Comparison of ENCODE assay signal across 1 cellular context in genomic region chr16:11670171-11671131, GRCh38.
A peak's percentile ranks its signal among the peaks of the same experiment; 100 is the strongest.
TF ChIP-seq lines count a peak whose summit lies in the region.

No MANE protein-coding gene starts in this region.

TF ChIP-seq in HepG2, 621 proteins besides CTCF, POLR2A, EP300 and RAD21 (continued from another document):
- TF ChIP-seq ZBTB33 (CRISPR knock-in tag; IDR thresholded peaks at IDR 0.05) (peak; percentile 38), NAIF1 (CRISPR knock-in tag; IDR thresholded peaks at IDR 0.05; ENCODE audit: borderline replicate concordance) (no peak), ZSCAN30 (CRISPR knock-in tag; IDR thresholded peaks at IDR 0.05) (no peak), TRAFD1 (CRISPR knock-in tag; IDR thresholded peaks at IDR 0.05; ENCODE audit: borderline replicate concordance) (no peak), ZNF598 (CRISPR knock-in tag; IDR thresholded peaks at IDR 0.05; ENCODE audit: borderline replicate concordance) (0 out of 2 replicates have a peak, but pooled peaks have one; percentile 10), NRL (CRISPR knock-in tag; IDR thresholded peaks at IDR 0.05; ENCODE audit: borderline replicate concordance) (no peak), ZNF563 (CRISPR knock-in tag; IDR thresholded peaks at IDR 0.05) (no peak), ZNF770 (CRISPR knock-in tag; IDR thresholded peaks at IDR 0.05) (no peak), SP2 (CRISPR knock-in tag; IDR thresholded peaks at IDR 0.05) (0 out of 2 replicates have a peak, but pooled peaks have one; percentile 16), ZNF883 (CRISPR knock-in tag; IDR thresholded peaks at IDR 0.05; ENCODE audit: not compliant biosample characterization) (peak; percentile 66), AGO1 (IDR thresholded peaks at IDR 0.05; ENCODE audit: low read depth, low read length, poor library complexity, severe bottlenecking) (peak; percentile 25), ZNF275 (CRISPR knock-in tag; IDR thresholded peaks at IDR 0.05; ENCODE audit: borderline replicate concordance) (no peak), SIN3B (IDR thresholded peaks at IDR 0.05; ENCODE audit: low read length) (no peak), THAP11 (CRISPR knock-in tag; IDR thresholded peaks at IDR 0.05) (no peak), GFI1 (CRISPR knock-in tag; IDR thresholded peaks at IDR 0.05; ENCODE audit: borderline replicate concordance) (no peak), ZBTB4 (CRISPR knock-in tag; IDR thresholded peaks at IDR 0.05; ENCODE audit: borderline replicate concordance) (no peak), PATZ1 (CRISPR knock-in tag; IDR thresholded peaks at IDR 0.05) (0 out of 2 replicates have a peak, but pooled peaks have one; percentile 4), SALL2 (CRISPR knock-in tag; IDR thresholded peaks at IDR 0.05) (no peak), ZFX (CRISPR knock-in tag; IDR thresholded peaks at IDR 0.05; ENCODE audit: low read depth) (no peak), SOX5 (CRISPR knock-in tag; IDR thresholded peaks at IDR 0.05; ENCODE audit: borderline replicate concordance) (no peak), JUND (CRISPR knock-in tag; IDR thresholded peaks at IDR 0.05) (peak; percentile 20; the same call in 1 of the 2 replicates), ZNF687 (CRISPR knock-in tag; IDR thresholded peaks at IDR 0.05) (peak; percentile 28; the same call in 1 of the 2 replicates), KDM5B (CRISPR knock-in tag; IDR thresholded peaks at IDR 0.05; ENCODE audit: borderline replicate concordance) (peak; percentile 33; the same call in 1 of the 2 replicates), ZNF558 (CRISPR knock-in tag; IDR thresholded peaks at IDR 0.05; ENCODE audit: borderline replicate concordance) (no peak), ZKSCAN5 (CRISPR knock-in tag; IDR thresholded peaks at IDR 0.05) (no peak), ZBTB37 (CRISPR knock-in tag; IDR thresholded peaks at IDR 0.05) (no peak), HOXA9 (CRISPR knock-in tag; IDR thresholded peaks at IDR 0.05; ENCODE audit: borderline replicate concordance) (no peak), TMF1 (CRISPR knock-in tag; IDR thresholded peaks at IDR 0.05; ENCODE audit: low read depth) (no peak), ZBTB46 (CRISPR knock-in tag; IDR thresholded peaks at IDR 0.05; ENCODE audit: borderline replicate concordance) (no peak), MED8 (CRISPR knock-in tag; IDR thresholded peaks at IDR 0.05; ENCODE audit: insufficient replicate concordance) (no peak), NR0B2 (CRISPR knock-in tag; IDR thresholded peaks at IDR 0.05) (peak; percentile 16; the same call in 1 of the 2 replicates)
TF ChIP-seq in HepG2: peak in this region for 10.
